ENCODE assay signal across 10 cellular contexts in genomic region chr10:62528441-62528840, GRCh38.
DNase-seq lines count a peak whose midpoint lies in the region; ATAC-seq and TF ChIP-seq lines count a peak whose summit lies in the region.
"Had no signal": no experiment of that assay in that cellular context is flagged by ENCODE, and none has a peak within 500 bp of the region (broad histone marks: within the 10 kb centered on the region; RNA-seq: fewer than 3 reads in every experiment).

No MANE protein-coding gene starts in this region.

- ATAC-seq in CD8-positive, alpha-beta T cell, result peak; percentile 88
- ATAC-seq in GM19397 (IDR thresholded peaks at IDR 0.05; ENCODE audit: unreplicated experiment) (peak; percentile 73), HG03175 (IDR thresholded peaks at IDR 0.05; ENCODE audit: unreplicated experiment) (peak; percentile 90), T-helper 17 cell (peak; percentile 94)
- ATAC-seq: upper lobe of right lung had no signal

- DNase-seq in CD8-positive, alpha-beta T cell, result no peak
- DNase-seq in T-helper 17 cell (no peak), HCEC 1CT (no peak), NCI-H774 (lab: John Stamatoyannopoulos, UW) (no peak), chondrocyte (ENCODE audit: low spot score) (no peak), epidermal melanocyte (ENCODE audit: insufficient read length, low spot score) (no peak)
- DNase-seq: upper lobe of right lung had no signal

- CTCF ChIA-PET in CD8-positive, alpha-beta T cell (lab: Charles Lee), result interaction anchor here (0.7 to 1.3 kb wide), 3 partner anchors 35 to 290 kb away, joined by 3 to 5 read pairs (median 4); no protein-coding TSS in a partner anchor

- POLR2A ChIA-PET in CD8-positive, alpha-beta T cell (lab: Charles Lee), result no interaction called here

- peaks cover 5% of the 10 kb centered on the region for H3K9me3 Mint-ChIP-seq in CD8-positive, alpha-beta T cell
- H3K9me3 Mint-ChIP-seq in chondrocyte (ENCODE audit: low read depth), result peaks cover 12% of the 10 kb centered on the region

- peak overlapping the region; percentile 70 for H3K27ac Mint-ChIP-seq in CD8-positive, alpha-beta T cell
- H3K27ac Mint-ChIP-seq in T-helper 17 cell, result peak overlapping the region; percentile 83
- H3K27ac Mint-ChIP-seq in chondrocyte (ENCODE audit: unreplicated experiment), result no peak overlapping the region
- H3K27ac Mint-ChIP-seq: neural progenitor cell had no signal

- no peaks in the 10 kb centered on the region for H3K36me3 ChIP-seq in CD8-positive, alpha-beta T cell (ENCODE audit: insufficient read depth, low read length)
- H3K36me3 ChIP-seq: neural progenitor cell, upper lobe of right lung had no signal

- H3K4me1 Mint-ChIP-seq in CD8-positive, alpha-beta T cell (ENCODE audit: low read depth), result peaks cover 44% of the 10 kb centered on the region
- H3K4me1 Mint-ChIP-seq in T-helper 17 cell (peaks cover 24% of the 10 kb centered on the region), chondrocyte (ENCODE audit: low read depth) (peaks cover 39% of the 10 kb centered on the region)
- H3K4me1 Mint-ChIP-seq: neural progenitor cell had no signal

- no peaks in the 10 kb centered on the region for H3K9me3 ChIP-seq in CD8-positive, alpha-beta T cell (ENCODE audit: low read length)
- H3K9me3 ChIP-seq in T-helper 17 cell (ENCODE audit: control insufficient read depth, low read length, poor library complexity, severe bottlenecking), result no peaks in the 10 kb centered on the region
- H3K9me3 ChIP-seq: upper lobe of right lung had no signal

- no peak overlapping the region for H3K27ac ChIP-seq in CD8-positive, alpha-beta T cell (ENCODE audit: low read depth, low read length)
- H3K27ac ChIP-seq: neural progenitor cell, upper lobe of right lung had no signal

- peak overlapping the region; percentile 40 for H3K4me3 Mint-ChIP-seq in CD8-positive, alpha-beta T cell
- peak overlapping the region; percentile 76 for H3K4me3 Mint-ChIP-seq in T-helper 17 cell
- no peak overlapping the region for H3K4me3 Mint-ChIP-seq in chondrocyte (ENCODE audit: unreplicated experiment)
- H3K4me3 Mint-ChIP-seq: neural progenitor cell had no signal

- H3K4me3 ChIP-seq in CD8-positive, alpha-beta T cell (ENCODE audit: low read depth, low read length), result peak overlapping the region; percentile 14
- H3K4me3 ChIP-seq: neural progenitor cell, upper lobe of right lung had no signal

- H3K4me1 ChIP-seq in CD8-positive, alpha-beta T cell (ENCODE audit: insufficient read depth, low read length), result peaks cover 43% of the 10 kb centered on the region
- H3K4me1 ChIP-seq: neural progenitor cell, upper lobe of right lung had no signal

- TF ChIP-seq CTCF in CD8-positive, alpha-beta T cell (IDR thresholded peaks at IDR 0.05), result no peak
- no peak for TF ChIP-seq CTCF in chondrocyte (IDR thresholded peaks at IDR 0.05)

- peaks cover 6% of the 10 kb centered on the region for H3K36me3 Mint-ChIP-seq in CD8-positive, alpha-beta T cell
- no peaks in the 10 kb centered on the region for H3K36me3 Mint-ChIP-seq in T-helper 17 cell (ENCODE audit: low read depth)
- H3K36me3 Mint-ChIP-seq in chondrocyte (ENCODE audit: low read depth), result peaks cover 9% of the 10 kb centered on the region
- H3K36me3 Mint-ChIP-seq: neural progenitor cell had no signal

- H3K27me3 ChIP-seq in CD8-positive, alpha-beta T cell (ENCODE audit: insufficient read depth, low read length), result no peaks in the 10 kb centered on the region
- H3K27me3 ChIP-seq: neural progenitor cell, upper lobe of right lung had no signal

- no peaks in the 10 kb centered on the region for H3K27me3 Mint-ChIP-seq in CD8-positive, alpha-beta T cell (ENCODE audit: low read depth)
- H3K27me3 Mint-ChIP-seq in T-helper 17 cell (no peaks in the 10 kb centered on the region), chondrocyte (ENCODE audit: low read depth) (no peaks in the 10 kb centered on the region)

- intact Hi-C loops in CD8-positive, alpha-beta T cell (cut with DNase I, micrococcal nuclease), result loop anchor here in 1 of 2 experiments (2.0 to 10.0 kb wide), 5 partner anchors 36 to 604 kb away; partner anchors contain the start of genes EGR2 and NRBF2
